In the genomic region with DNA sequence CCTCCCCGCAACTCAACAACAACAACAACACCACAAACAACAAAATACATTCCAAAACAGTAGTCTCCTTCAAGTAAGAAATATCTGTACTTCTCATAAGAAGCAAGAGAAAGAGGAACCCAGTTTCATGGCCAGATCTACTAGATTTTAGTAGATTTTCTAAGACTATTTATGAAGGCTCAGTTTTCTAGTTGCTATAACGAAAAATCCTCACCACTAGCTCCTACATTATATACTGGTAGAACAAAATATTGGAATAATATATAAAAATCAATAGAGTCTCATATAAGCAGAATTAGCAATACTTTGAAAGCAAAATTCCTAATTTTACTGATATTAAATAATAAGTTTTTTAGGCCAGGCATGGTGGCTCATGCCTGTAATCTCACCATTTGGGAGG, we compare ENCODE assay signal across 9 cellular contexts.
"Had no signal": no experiment of that assay in that cellular context is flagged by ENCODE, and none has a peak within 500 bp of the region (broad histone marks: within the 10 kb centered on the region; RNA-seq: fewer than 3 reads in every experiment).

No MANE protein-coding gene starts in this region.

- ATAC-seq: GM23338 had no signal

- H3K9me3 Mint-ChIP-seq: GM23338, H9 had no signal

- H3K27ac Mint-ChIP-seq: GM23338, H9 had no signal

- H3K4me2 ChIP-seq: GM23338, KMS-11 had no signal

- H3K27ac ChIP-seq: HL-60, KMS-11 had no signal

- H3K9ac ChIP-seq: KMS-11 had no signal

- H2AFZ ChIP-seq: GM23338 had no signal

- DNase-seq: H9, HCEC 1CT, IMR-90, KBM-7 had no signal

- H3K4me3 ChIP-seq: GM23338 had no signal

- H3K4me3 Mint-ChIP-seq: GM23338, H9 had no signal

- FAIRE-seq: H1, H54 had no signal
